1 cellular context compared by ENCODE assay signal in genomic region chr5:66144074-66144798, GRCh38.
TF ChIP-seq lines count a peak whose summit lies in the region.

Gene SREK1, plus strand, starts transcription at chr5:66144300. Its CDS starts 77 bp downstream, at chr5:66144377.

TF ChIP-seq in HepG2, 621 proteins besides CTCF, POLR2A, EP300 and RAD21 (continued from another document and continues in another):
- TF ChIP-seq, protein P1, sequence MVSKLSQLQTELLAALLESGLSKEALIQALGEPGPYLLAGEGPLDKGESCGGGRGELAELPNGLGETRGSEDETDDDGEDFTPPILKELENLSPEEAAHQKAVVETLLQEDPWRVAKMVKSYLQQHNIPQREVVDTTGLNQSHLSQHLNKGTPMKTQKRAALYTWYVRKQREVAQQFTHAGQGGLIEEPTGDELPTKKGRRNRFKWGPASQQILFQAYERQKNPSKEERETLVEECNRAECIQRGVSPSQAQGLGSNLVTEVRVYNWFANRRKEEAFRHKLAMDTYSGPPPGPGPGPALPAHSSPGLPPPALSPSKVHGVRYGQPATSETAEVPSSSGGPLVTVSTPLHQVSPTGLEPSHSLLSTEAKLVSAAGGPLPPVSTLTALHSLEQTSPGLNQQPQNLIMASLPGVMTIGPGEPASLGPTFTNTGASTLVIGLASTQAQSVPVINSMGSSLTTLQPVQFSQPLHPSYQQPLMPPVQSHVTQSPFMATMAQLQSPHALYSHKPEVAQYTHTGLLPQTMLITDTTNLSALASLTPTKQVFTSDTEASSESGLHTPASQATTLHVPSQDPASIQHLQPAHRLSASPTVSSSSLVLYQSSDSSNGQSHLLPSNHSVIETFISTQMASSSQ (IDR thresholded peaks at IDR 0.05; ENCODE audit: low read depth), result no peak
- TF ChIP-seq, protein P1 (CRISPR knock-in tag; IDR thresholded peaks at IDR 0.05; ENCODE audit: borderline replicate concordance), result peak; percentile 44; the same call in 1 of the 2 replicates
- TF ChIP-seq, protein P2, sequence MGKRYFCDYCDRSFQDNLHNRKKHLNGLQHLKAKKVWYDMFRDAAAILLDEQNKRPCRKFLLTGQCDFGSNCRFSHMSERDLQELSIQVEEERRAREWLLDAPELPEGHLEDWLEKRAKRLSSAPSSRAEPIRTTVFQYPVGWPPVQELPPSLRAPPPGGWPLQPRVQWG (CRISPR knock-in tag; IDR thresholded peaks at IDR 0.05; ENCODE audit: borderline replicate concordance, low read depth), result no peak
- peak; percentile 76 for TF ChIP-seq ZMYM2 (CRISPR knock-in tag; IDR thresholded peaks at IDR 0.05)
- TF ChIP-seq, protein P3, sequence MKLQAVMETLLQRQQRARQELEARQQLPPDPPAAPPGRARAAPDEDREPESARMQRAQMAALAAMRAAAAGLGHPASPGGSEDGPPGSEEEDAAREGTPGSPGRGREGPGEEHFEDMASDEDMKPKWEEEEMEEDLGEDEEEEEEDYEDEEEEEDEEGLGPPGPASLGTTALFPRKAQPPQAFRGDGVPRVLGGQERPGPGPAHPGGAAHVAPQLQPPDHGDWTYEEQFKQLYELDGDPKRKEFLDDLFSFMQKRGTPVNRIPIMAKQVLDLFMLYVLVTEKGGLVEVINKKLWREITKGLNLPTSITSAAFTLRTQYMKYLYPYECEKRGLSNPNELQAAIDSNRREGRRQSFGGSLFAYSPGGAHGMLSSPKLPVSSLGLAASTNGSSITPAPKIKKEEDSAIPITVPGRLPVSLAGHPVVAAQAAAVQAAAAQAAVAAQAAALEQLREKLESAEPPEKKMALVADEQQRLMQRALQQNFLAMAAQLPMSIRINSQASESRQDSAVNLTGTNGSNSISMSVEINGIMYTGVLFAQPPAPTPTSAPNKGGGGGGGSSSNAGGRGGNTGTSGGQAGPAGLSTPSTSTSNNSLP (IDR thresholded peaks at IDR 0.05; ENCODE audit: low read depth, low read length), result 0 out of 2 replicates have a peak, but pooled peaks have one; percentile 19
- TF ChIP-seq TRIM24 (CRISPR knock-in tag; IDR thresholded peaks at IDR 0.05), result no peak
- TF ChIP-seq ZNF567 (CRISPR knock-in tag; IDR thresholded peaks at IDR 0.05; ENCODE audit: borderline replicate concordance), result 0 out of 2 replicates have a peak, but pooled peaks have one; percentile 26
- no peak for TF ChIP-seq GTF3A (CRISPR knock-in tag; conservative IDR thresholded peaks at IDR 0.05)
- TF ChIP-seq ZNF432 (CRISPR knock-in tag; IDR thresholded peaks at IDR 0.05; ENCODE audit: borderline replicate concordance), result no peak
- TF ChIP-seq ATF2 (CRISPR knock-in tag; IDR thresholded peaks at IDR 0.05), result peak; percentile 13; the same call in 1 of the 2 replicates
- TF ChIP-seq MAX (IDR thresholded peaks at IDR 0.05), result peak; percentile 80
- TF ChIP-seq ZSCAN20 (CRISPR knock-in tag; IDR thresholded peaks at IDR 0.05; ENCODE audit: borderline replicate concordance), result 0 out of 2 replicates have a peak, but pooled peaks have one; percentile 58
- TF ChIP-seq ZC3H4 (CRISPR knock-in tag; IDR thresholded peaks at IDR 0.05; ENCODE audit: borderline replicate concordance), result no peak
- TF ChIP-seq ZNF335 (CRISPR knock-in tag; IDR thresholded peaks at IDR 0.05), result no peak; the same call in 1 of the 2 replicates
- no peak; the same call in 1 of the 2 replicates for TF ChIP-seq ELK4 (CRISPR knock-in tag; IDR thresholded peaks at IDR 0.05; ENCODE audit: borderline replicate concordance)
- peak; percentile 78; the same call in 1 of the 2 replicates for TF ChIP-seq ZNF639 (CRISPR knock-in tag; conservative IDR thresholded peaks at IDR 0.05)
- TF ChIP-seq ZNF224 (CRISPR knock-in tag; IDR thresholded peaks at IDR 0.05), result no peak; the same call in 1 of the 2 replicates
- peak; percentile 96 for TF ChIP-seq RFX1 (IDR thresholded peaks at IDR 0.05)
- TF ChIP-seq EED (CRISPR knock-in tag; IDR thresholded peaks at IDR 0.05), result peak; percentile 91; the same call in 1 of the 2 replicates
- 0 out of 2 replicates have a peak, but pooled peaks have one; percentile 33 for TF ChIP-seq ZNF142 (CRISPR knock-in tag; IDR thresholded peaks at IDR 0.05)
- TF ChIP-seq ZNF781 (CRISPR knock-in tag; IDR thresholded peaks at IDR 0.05; ENCODE audit: borderline replicate concordance, not compliant biosample characterization), result no peak
- TF ChIP-seq ZNF446 (CRISPR knock-in tag; IDR thresholded peaks at IDR 0.05), result no peak
- TF ChIP-seq ARID4A (CRISPR knock-in tag; IDR thresholded peaks at IDR 0.05; ENCODE audit: borderline replicate concordance), result peak; percentile 86; the same call in 1 of the 2 replicates
- TF ChIP-seq ZNF496 (CRISPR knock-in tag; IDR thresholded peaks at IDR 0.05; ENCODE audit: insufficient replicate concordance), result no peak
- peak; percentile 55; the same call in 1 of the 2 replicates for TF ChIP-seq ZNF205 (CRISPR knock-in tag; IDR thresholded peaks at IDR 0.05)
- TF ChIP-seq, protein P4, sequence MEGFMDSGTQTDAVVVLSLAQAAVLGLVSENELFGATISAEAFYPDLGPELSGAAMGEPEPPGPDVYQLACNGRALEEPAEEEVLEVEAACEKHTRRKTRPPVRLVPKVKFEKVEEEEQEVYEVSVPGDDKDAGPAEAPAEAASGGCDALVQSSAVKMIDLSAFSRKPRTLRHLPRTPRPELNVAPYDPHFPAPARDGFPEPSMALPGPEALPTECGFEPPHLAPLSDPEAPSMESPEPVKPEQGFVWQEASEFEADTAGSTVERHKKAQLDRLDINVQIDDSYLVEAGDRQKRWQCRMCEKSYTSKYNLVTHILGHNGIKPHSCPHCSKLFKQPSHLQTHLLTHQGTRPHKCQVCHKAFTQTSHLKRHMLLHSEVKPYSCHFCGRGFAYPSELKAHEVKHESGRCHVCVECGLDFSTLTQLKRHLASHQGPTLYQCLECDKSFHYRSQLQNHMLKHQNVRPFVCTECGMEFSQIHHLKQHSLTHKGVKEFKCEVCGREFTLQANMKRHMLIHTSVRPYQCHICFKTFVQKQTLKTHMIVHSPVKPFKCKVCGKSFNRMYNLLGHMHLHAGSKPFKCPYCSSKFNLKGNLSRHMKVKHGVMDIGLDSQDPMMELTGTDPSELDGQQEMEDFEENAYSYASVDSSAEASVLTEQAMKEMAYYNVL (CRISPR knock-in tag; IDR thresholded peaks at IDR 0.05; ENCODE audit: borderline replicate concordance), result peak; percentile 62; the same call in 1 of the 2 replicates
- peak; percentile 90 for TF ChIP-seq AGO2 (optimal IDR thresholded peaks at IDR 0.05; ENCODE audit: low read depth, low read length)
- no peak for TF ChIP-seq RNF2 (conservative IDR thresholded peaks at IDR 0.05; ENCODE audit: low read depth)
